Comparison of ENCODE assay signal across 39 cellular contexts in genomic region chr12:8905546-8905945, GRCh38. TPM values are rescaled to one million over a fixed set of nuclear protein-coding genes. Genes with fewer than 3 reads are reported as not detected.
A peak's percentile ranks its signal among the peaks of the same experiment; 100 is the strongest.
DNase-seq lines count a peak whose midpoint lies in the region; ATAC-seq and TF ChIP-seq lines count a peak whose summit lies in the region.
"Had no signal": no experiment of that assay in that cellular context is flagged by ENCODE, and none has a peak within 500 bp of the region (broad histone marks: within the 10 kb centered on the region; RNA-seq: fewer than 3 reads in every experiment).

No MANE protein-coding gene starts in this region.

- H3K4me3 ChIP-seq in right atrium auricular region (no peak overlapping the region), fibroblast of pulmonary artery (replicated peaks; ENCODE audit: low read depth, low read length) (no peak overlapping the region), thoracic aorta (peak overlapping the region; percentile 44)
- H3K4me3 ChIP-seq: BLaER1 treated with 17β-estradiol and CSF1 and Interleukin-3, amounts not matched to agents 10 nM and 100 nM had no signal

- ATAC-seq in Right ventricle myocardium inferior (peak; percentile 72), thoracic aorta (ENCODE audit: insufficient number of reproducible peaks, low FRiP score, low read depth) (no peak)
- ATAC-seq: effector memory CD8-positive, alpha-beta T cell; HepG2; left colon; Panc1; sciatic nerve had no signal

- H3K4me1 ChIP-seq in right atrium auricular region, result no peaks in the 10 kb centered on the region
- H3K4me1 ChIP-seq in thoracic aorta (ENCODE audit: control insufficient read depth in 1 of 2, low read depth in 2 of 2), result peaks cover 0 to 20% of the 10 kb centered on the region in 2 donors
- H3K4me1 ChIP-seq: parathyroid adenoma had no signal

- intact Hi-C loops in Right ventricle myocardium inferior (cut with DNase I), result no loop called here
- intact Hi-C loops in head of caudate nucleus (cut with DNase I), result no loop called here
- intact Hi-C loops in Calu3 (cut with micrococcal nuclease; ENCODE audit: unreplicated experiment), result no loop called here

- no peak for DNase-seq in Right ventricle myocardium inferior (ENCODE audit: missing footprints)
- DNase-seq in right atrium auricular region (ENCODE audit: low spot score), result no peak
- peak; percentile 12 for DNase-seq in fibroblast of pulmonary artery (ENCODE audit: low read depth)
- peak; percentile 90 for DNase-seq in islet precursor cell
- DNase-seq in thoracic aorta (ENCODE audit: low spot score), result no peak
- DNase-seq in substantia nigra (lab: John Stamatoyannopoulos, UW), result no peak
- DNase-seq in head of caudate nucleus, result no peak
- no peak for DNase-seq in Calu3
- DNase-seq: activated CD4-positive, alpha-beta T cell treated with anti-CD3 and anti-CD28 coated beads, Interleukin-2, amount 10 ng/mL, durations not matched to agents 24 days and 14 days; activated CD8-positive, alpha-beta memory T cell treated with anti-CD3 and anti-CD28 coated beads for 24 hours; activated effector memory CD4-positive, alpha-beta T cell treated with Interleukin-2 at 50 U/mL for 16 hours; activated T-cell treated with anti-CD3 and anti-CD28 coated beads for 4 hours; anterior cingulate cortex; COR-L47; cortex of kidney; DMS53; effector memory CD8-positive, alpha-beta T cell; HCEC 1CT; Kasumi-1; left colon; mesenchymal stem cell; NCI-H1417 treated with DMSO at 0.1 percent for 48 hours; NCI-H2081; NCI-H226; NCI-H526 treated with DMSO at 0.1 percent for 48 hours; stimulated activated CD4-positive, alpha-beta T cell treated with anti-CD3 and anti-CD28 coated beads, Interleukin-12 subunit alpha, Interleukin-12 subunit beta, amount 100 ng/mL, for 4 hours; stimulated activated CD4-positive, alpha-beta T cell treated with anti-CD3 and anti-CD28 coated beads, Interleukin-4, amount 100 ng/mL, for 24 hours; SW 1271; T1000 had no signal

- no peak overlapping the region for H3K27ac Mint-ChIP-seq in Calu3 (ENCODE audit: unreplicated experiment)
- H3K27ac Mint-ChIP-seq: activated CD4-positive, alpha-beta T cell treated with anti-CD3 and anti-CD28 coated beads, Interleukin-2, amount 10 ng/mL, durations not matched to agents 24 days and 14 days; activated naive CD8-positive, alpha-beta T cell; effector memory CD8-positive, alpha-beta T cell; type B pancreatic cell had no signal

- BruUV-seq in Calu3 (replicated peaks; lab: Mats Ljungman, UMichigan), result no TSS peak

- H3K36me3 ChIP-seq in right atrium auricular region (no peaks in the 10 kb centered on the region), thoracic aorta (no peaks in the 10 kb centered on the region)
- H3K36me3 ChIP-seq: BLaER1 treated with 17β-estradiol and CSF1 and Interleukin-3, amounts not matched to agents 10 nM and 100 nM had no signal

- no peak overlapping the region for H3K4me3 Mint-ChIP-seq in Calu3 (ENCODE audit: low read depth, unreplicated experiment)
- H3K4me3 Mint-ChIP-seq: activated CD4-positive, alpha-beta T cell treated with anti-CD3 and anti-CD28 coated beads, Interleukin-2, amount 10 ng/mL, durations not matched to agents 24 days and 14 days; activated naive CD8-positive, alpha-beta T cell; effector memory CD8-positive, alpha-beta T cell; type B pancreatic cell had no signal

- CTCF ChIA-PET in Calu3 (lab: Charles Lee), result no interaction called here

- H3K27me3 ChIP-seq in right atrium auricular region (no peaks in the 10 kb centered on the region), thoracic aorta (replicated peaks; ENCODE audit: insufficient read depth) (no peaks in the 10 kb centered on the region)
- H3K27me3 ChIP-seq: BLaER1 treated with 17β-estradiol and CSF1 and Interleukin-3, amounts not matched to agents 10 nM and 100 nM had no signal

- H3K36me3 Mint-ChIP-seq in Calu3 (ENCODE audit: insufficient read depth, unreplicated experiment), result no peaks in the 10 kb centered on the region
- H3K36me3 Mint-ChIP-seq: activated naive CD8-positive, alpha-beta T cell had no signal

- H3K9me3 ChIP-seq in right atrium auricular region (no peaks in the 10 kb centered on the region), thoracic aorta (no peaks in the 10 kb centered on the region)

- H3K4me1 Mint-ChIP-seq in Calu3 (ENCODE audit: low read depth, unreplicated experiment), result no peaks in the 10 kb centered on the region

- H3K9me3 Mint-ChIP-seq in Calu3 (ENCODE audit: low read depth, unreplicated experiment), result no peaks in the 10 kb centered on the region
- H3K9me3 Mint-ChIP-seq: activated CD4-positive, alpha-beta T cell treated with anti-CD3 and anti-CD28 coated beads, Interleukin-2, amount 10 ng/mL, durations not matched to agents 24 days and 14 days; effector memory CD8-positive, alpha-beta T cell; type B pancreatic cell had no signal

- TF ChIP-seq CTCF in right atrium auricular region (IDR thresholded peaks at IDR 0.05) (no peak), fibroblast of pulmonary artery (IDR thresholded peaks at IDR 0.05; ENCODE audit: low read length, missing control alignments) (no peak), thoracic aorta (IDR thresholded peaks at IDR 0.05) (no peak), Calu3 (IDR thresholded peaks at IDR 0.05; ENCODE audit: unreplicated experiment) (no peak)

- no peaks in the 10 kb centered on the region for H3K27me3 Mint-ChIP-seq in Calu3 (ENCODE audit: unreplicated experiment)
- H3K27me3 Mint-ChIP-seq: activated naive CD8-positive, alpha-beta T cell; type B pancreatic cell had no signal

- peak overlapping the region in 1 of 2 donors; percentile 67 for H3K27ac ChIP-seq in right atrium auricular region
- no peak overlapping the region for H3K27ac ChIP-seq in thoracic aorta
- no peak overlapping the region for H3K27ac ChIP-seq in substantia nigra (ENCODE audit: low read depth, low read length, poor library complexity, severe bottlenecking)
- H3K27ac ChIP-seq: 22Rv1, HL-60, parathyroid adenoma, VCaP had no signal

RNA-seq across cellular contexts. Expression of gene PHC1, which starts 8.8 kb away (rescaled TPM):
- total RNA-seq in Right ventricle myocardium inferior (20.9 TPM), right atrium auricular region (10 to 100 TPM; 22.7 to 58.4 TPM), thoracic aorta (10 to 100 TPM; 50.1 to 55.9 TPM), Calu3 (2022) (23.0 and 27.9 TPM in 2 replicates)

RNA-seq across cellular contexts. Expression of gene M6PR, which starts 43.9 kb away (rescaled TPM):
- total RNA-seq in Right ventricle myocardium inferior (83.0 TPM), right atrium auricular region (100 to 1,000 TPM; 101 to 112 TPM), thoracic aorta (100 to 1,000 TPM; 119 to 148 TPM), Calu3 (2022) (241 and 256 TPM in 2 replicates)

Comparison
In these comparisons a context has a peak if more than half of its experiments do, and no peak if none do; other contexts are left out.
1. DNase-seq: peak in fibroblast of pulmonary artery (single experiment) and islet precursor cell (single experiment); none in Right ventricle myocardium inferior (single experiment), right atrium auricular region (single experiment), thoracic aorta (single experiment), substantia nigra (0 of 49), head of caudate nucleus (0 of 42) and Calu3 (single experiment).